26 cellular contexts compared by ENCODE assay signal in genomic region chr21:38838598-38839369, GRCh38. TPM values are rescaled to one million over a fixed set of nuclear protein-coding genes. Genes with fewer than 3 reads are reported as not detected.
DNase-seq lines count a peak whose midpoint lies in the region; ATAC-seq, FAIRE-seq and TF ChIP-seq lines count a peak whose summit lies in the region.
"Had no signal": no experiment of that assay in that cellular context is flagged by ENCODE, and none has a peak within 500 bp of the region (broad histone marks: within the 10 kb centered on the region; RNA-seq: fewer than 3 reads in every experiment).

No MANE protein-coding gene starts in this region.

- H3T11ph ChIP-seq in H9 (ENCODE audit: low read length): no peak overlapping the region

- POLR2A ChIA-PET in K562 (lab: Yijun Ruan, JAX): interaction anchor here (1.1 to 2.2 kb wide), 4 partner anchors 7 to 14 kb away, joined by 3 to 12 read pairs (median 5); no protein-coding TSS in a partner anchor

- H3K4me2 ChIP-seq in K562 (ENCODE audit: insufficient read depth, low read length) (no peak overlapping the region), keratinocyte (ENCODE audit: control insufficient read depth, extremely low read depth, insufficient read depth, low read depth, low read length) (no peak overlapping the region), H9 (ENCODE audit: insufficient read depth, insufficient read length, low read length) (no peak overlapping the region)
- H3K4me2 ChIP-seq: BLaER1 had no signal

- peak overlapping the region; percentile 78 for H3K27ac Mint-ChIP-seq in activated naive CD4-positive, alpha-beta T cell treated with anti-CD3 and anti-CD28 coated beads, Interleukin-2, amount 50 U/mL, for 24 hours
- H3K27ac Mint-ChIP-seq in activated naive CD4-positive, alpha-beta T cell treated with anti-CD3 and anti-CD28 coated beads for 36 hours: no peak overlapping the region
- no peak overlapping the region for H3K27ac Mint-ChIP-seq in type B pancreatic cell
- H3K27ac Mint-ChIP-seq in H9: no peak overlapping the region
- H3K27ac Mint-ChIP-seq: memory B cell; nephron progenitor cell; stimulated activated naive CD8-positive, alpha-beta T cell treated with anti-CD3 and anti-CD28 coated beads, Interleukin-15, Interleukin-2, amounts not matched to agents 100 ng/mL and 50 ng/mL, for 24 hours had no signal

- H2BK5ac ChIP-seq in H9 (ENCODE audit: insufficient read length, low read length): no peak overlapping the region

- H3K4me1 ChIP-seq in K562 (replicated peaks in 1 of 2; ENCODE audit: control insufficient read depth in 2 of 2, insufficient read depth in 2 of 2, low read length in 2 of 2) (peaks cover 8 to 17% of the 10 kb centered on the region in 2 experiments; a peak in 3 of 5 replicates), keratinocyte (ENCODE audit: control insufficient read depth, extremely low read depth, insufficient read depth, low read length) (peaks cover 46% of the 10 kb centered on the region), H9 (ENCODE audit: insufficient read depth, low read length) (no peaks in the 10 kb centered on the region)
- H3K4me1 ChIP-seq: Caco-2, gastrocnemius medialis had no signal

- no peak overlapping the region for H2BK120ac ChIP-seq in H9 (ENCODE audit: low read depth, low read length, poor library complexity, severe bottlenecking)

- H3K36me3 Mint-ChIP-seq in activated naive CD4-positive, alpha-beta T cell treated with anti-CD3 and anti-CD28 coated beads, Interleukin-2, amount 50 U/mL, for 24 hours: no peaks in the 10 kb centered on the region
- no peaks in the 10 kb centered on the region for H3K36me3 Mint-ChIP-seq in activated naive CD4-positive, alpha-beta T cell treated with anti-CD3 and anti-CD28 coated beads for 36 hours (ENCODE audit: low read depth)
- H3K36me3 Mint-ChIP-seq in type B pancreatic cell (no peaks in the 10 kb centered on the region), H9 (ENCODE audit: insufficient read depth in 1 of 3, low read depth in 3 of 3) (no peaks in the 10 kb centered on the region; a peak in 1 of 7 replicates)
- H3K36me3 Mint-ChIP-seq: memory B cell had no signal

- no peak overlapping the region for H4K5ac ChIP-seq in H9 (ENCODE audit: insufficient read length, low read depth, low read length)

- H3K4me1 Mint-ChIP-seq in activated naive CD4-positive, alpha-beta T cell treated with anti-CD3 and anti-CD28 coated beads, Interleukin-2, amount 50 U/mL, for 24 hours: no peaks in the 10 kb centered on the region
- H3K4me1 Mint-ChIP-seq in activated naive CD4-positive, alpha-beta T cell treated with anti-CD3 and anti-CD28 coated beads for 36 hours (ENCODE audit: low read depth): no peaks in the 10 kb centered on the region
- no peaks in the 10 kb centered on the region for H3K4me1 Mint-ChIP-seq in type B pancreatic cell (ENCODE audit: unreplicated experiment)
- H3K4me1 Mint-ChIP-seq in H9: no peaks in the 10 kb centered on the region
- H3K4me1 Mint-ChIP-seq: memory B cell had no signal

- intact Hi-C loops in activated naive CD4-positive, alpha-beta T cell treated with anti-CD3 and anti-CD28 coated beads for 36 hours (cut with micrococcal nuclease): no loop called here
- intact Hi-C loops in K562 (cut with micrococcal nuclease): no loop called here

- TF ChIP-seq CTCF in K562 (IDR thresholded peaks at IDR 0.05 in 2 of 3, conservative IDR thresholded peaks at IDR 0.05 in 1 of 3; ENCODE audit: insufficient read depth in 2 of 3, low read depth in 1 of 3, low read length in 3 of 3): no peak
- TF ChIP-seq CTCF in keratinocyte (optimal IDR thresholded peaks at IDR 0.05 in 1 of 3, IDR thresholded peaks at IDR 0.05 in 1 of 3, conservative IDR thresholded peaks at IDR 0.05 in 1 of 3; ENCODE audit: extremely low read depth in 1 of 3, insufficient read depth in 2 of 3, low read length in 3 of 3): no peak
- TF ChIP-seq CTCF in type B pancreatic cell (conservative IDR thresholded peaks at IDR 0.05): no peak
- no peak for TF ChIP-seq CTCF in H9 (conservative IDR thresholded peaks at IDR 0.05)

- no peak for TF ChIP-seq EP300 in K562 (IDR thresholded peaks at IDR 0.05; ENCODE audit: low read length)

- H2BK15ac ChIP-seq in H9 (ENCODE audit: low read depth, low read length): no peak overlapping the region

- CTCF ChIA-PET in activated naive CD4-positive, alpha-beta T cell treated with anti-CD3 and anti-CD28 coated beads for 36 hours (lab: Charles Lee): no interaction called here
- CTCF ChIA-PET in K562 (lab: Yijun Ruan, JAX; ENCODE audit: low intra/inter-chr PET ratio): no interaction called here

- H3K9ac ChIP-seq in K562 (ENCODE audit: insufficient read depth in 1 of 2, low read depth in 2 of 2, low read length in 2 of 2) (no peak overlapping the region), keratinocyte (ENCODE audit: control insufficient read depth, extremely low read depth, insufficient read depth, low read length) (peak overlapping the region; percentile 43), H9 (ENCODE audit: extremely low read depth, insufficient read length, low read length) (no peak overlapping the region)
- H3K9ac ChIP-seq: BLaER1 had no signal

- H3K27ac ChIP-seq in K562 (ENCODE audit: extremely low read depth, low read depth, low read length) (no peak overlapping the region), keratinocyte (ENCODE audit: control insufficient read depth, insufficient read depth, low read length) (peak overlapping the region; percentile 96), H9 (ENCODE audit: insufficient read length, low read depth, low read length) (no peak overlapping the region)
- H3K27ac ChIP-seq: adrenal gland, BLaER1, gastrocnemius medialis, upper lobe of left lung had no signal

- H3K9me1 ChIP-seq in K562 (ENCODE audit: control insufficient read depth, insufficient read depth, low read length) (no peaks in the 10 kb centered on the region), keratinocyte (ENCODE audit: control insufficient read depth, extremely low read depth, insufficient read depth, low read length) (no peaks in the 10 kb centered on the region)

- in situ Hi-C loops in K562 (cut with MboI): no loop called here

- no peak overlapping the region for H2AK5ac ChIP-seq in H9 (ENCODE audit: insufficient read length, low read length)

- no peak overlapping the region for H3K18ac ChIP-seq in H9 (ENCODE audit: insufficient read length, low read depth, low read length)

- H4K91ac ChIP-seq in H9 (ENCODE audit: insufficient read length, low read depth, low read length): no peak overlapping the region

- H3K23me2 ChIP-seq in H9 (ENCODE audit: insufficient read length, low read depth, low read length, poor library complexity, severe bottlenecking): no peaks in the 10 kb centered on the region

- no peak overlapping the region for H4K8ac ChIP-seq in H9 (replicated peaks; ENCODE audit: insufficient read length, low read depth, low read length)

- no peak overlapping the region for H2BK20ac ChIP-seq in H9 (ENCODE audit: low read depth, low read length, poor library complexity, severe bottlenecking)

- no peak for TF ChIP-seq POLR2A in K562 (conservative IDR thresholded peaks at IDR 0.05)

- no peaks in the 10 kb centered on the region for H3K9me3 ChIP-seq in K562 (replicated peaks; ENCODE audit: control insufficient read depth, insufficient read depth, low read depth, low read length)
- no peaks in the 10 kb centered on the region for H3K9me3 ChIP-seq in keratinocyte (ENCODE audit: control insufficient read depth, low read depth, low read length)
- H3K9me3 ChIP-seq in H9 (ENCODE audit: control insufficient read depth, low read depth, low read length): no peaks in the 10 kb centered on the region
- H3K9me3 ChIP-seq: adrenal gland, Caco-2, gastrocnemius medialis, upper lobe of left lung had no signal

- H3K27me3 Mint-ChIP-seq in activated naive CD4-positive, alpha-beta T cell treated with anti-CD3 and anti-CD28 coated beads, Interleukin-2, amount 50 U/mL, for 24 hours: no peaks in the 10 kb centered on the region
- no peaks in the 10 kb centered on the region for H3K27me3 Mint-ChIP-seq in activated naive CD4-positive, alpha-beta T cell treated with anti-CD3 and anti-CD28 coated beads for 36 hours (ENCODE audit: low read depth)
- H3K27me3 Mint-ChIP-seq in type B pancreatic cell (no peaks in the 10 kb centered on the region), H9 (ENCODE audit: low read depth) (no peaks in the 10 kb centered on the region; the same call in 1 of the 2 replicates)
- H3K27me3 Mint-ChIP-seq: stimulated activated naive CD8-positive, alpha-beta T cell treated with anti-CD3 and anti-CD28 coated beads, Interleukin-15, Interleukin-2, amounts not matched to agents 100 ng/mL and 50 ng/mL, for 24 hours had no signal

- DNase-seq in activated naive CD4-positive, alpha-beta T cell treated with anti-CD3 and anti-CD28 coated beads for 36 hours: no peak
- DNase-seq in K562 (ENCODE audit: extremely low read depth in 1 of 4, low spot score in 3 of 4): no peak
- DNase-seq in keratinocyte (ENCODE audit: low read depth, low spot score): no peak
- peak; percentile 34 for DNase-seq in type B pancreatic cell (ENCODE audit: extremely low spot score, unreplicated experiment)
- no peak for DNase-seq in H9
- DNase-seq in NCI-H748 treated with DMSO at 0.1 percent for 48 hours (lab: John Stamatoyannopoulos, UW): no peak
- DNase-seq: activated CD4-positive, alpha-beta T cell treated with anti-CD3 and anti-CD28 coated beads, Interleukin-2, amount 50 U/mL, for 1 hour; activated CD8-positive, alpha-beta memory T cell treated with anti-CD3 and anti-CD28 coated beads, Interleukin-2, amount 50 U/mL, for 4 hours; activated effector memory CD4-positive, alpha-beta T cell treated with Interleukin-2 at 50 U/mL for 16 hours; adrenal gland; Caco-2; dorsolateral prefrontal cortex; gastrocnemius medialis; kidney; NCI-H1417; NCI-H510A treated with DMSO at 0.1 percent for 48 hours; nephron progenitor cell; small intestine; stimulated activated CD4-positive, alpha-beta T cell treated with anti-CD3 and anti-CD28 coated beads, Interleukin-2, amount 100 ng/mL, for 48 hours; upper lobe of left lung had no signal

- WGBS in K562 (ENCODE audit: insufficient coverage, low coverage, missing lambda C conversion rate): 64% methylated on average over 12 of the region's 12 CpGs
- no CpG with 5 or more reads among the region's 12 CpGs for WGBS in H9 (ENCODE audit: extremely low coverage, insufficient read length, low lambda C conversion rate)

- H3K4me3 ChIP-seq in K562: no peak overlapping the region
- no peak overlapping the region for H3K4me3 ChIP-seq in keratinocyte (ENCODE audit: control insufficient read depth in 2 of 3, extremely low read depth in 1 of 3, insufficient read depth in 2 of 3, low read depth in 1 of 3, low read length in 3 of 3)
- H3K4me3 ChIP-seq: adrenal gland, BLaER1, dorsolateral prefrontal cortex, gastrocnemius medialis, upper lobe of left lung had no signal

- H3K14ac ChIP-seq in H9 (ENCODE audit: insufficient read depth, low read length): no peak overlapping the region

- H3K36me3 ChIP-seq in K562 (ENCODE audit: control insufficient read depth, insufficient read depth, low read length) (no peaks in the 10 kb centered on the region), keratinocyte (ENCODE audit: control insufficient read depth in 2 of 2, extremely low read depth in 1 of 2, insufficient read depth in 2 of 2, low read length in 2 of 2) (no peaks in the 10 kb centered on the region)
- H3K36me3 ChIP-seq: adrenal gland, BLaER1, gastrocnemius medialis, upper lobe of left lung had no signal

- H4K20me1 ChIP-seq in K562 (replicated peaks; ENCODE audit: control insufficient read depth, insufficient read depth, low read length): no peaks in the 10 kb centered on the region
- H4K20me1 ChIP-seq in keratinocyte (ENCODE audit: control insufficient read depth, extremely low read depth, insufficient read depth, low read length): no peaks in the 10 kb centered on the region
- no peaks in the 10 kb centered on the region for H4K20me1 ChIP-seq in H9 (ENCODE audit: control insufficient read depth, insufficient read depth, insufficient read length)
- H4K20me1 ChIP-seq: BLaER1 had no signal

- ATAC-seq in K562: peak; percentile 15; the same call in 1 of the 3 replicates
- no peak for ATAC-seq in GM21423 (IDR thresholded peaks at IDR 0.05; ENCODE audit: unreplicated experiment)
- ATAC-seq: HCT116 had no signal

- no peaks in the 10 kb centered on the region for H3K27me3 ChIP-seq in K562 (ENCODE audit: control insufficient read depth in 2 of 2, insufficient read depth in 2 of 2, low read length in 2 of 2)
- H3K27me3 ChIP-seq in keratinocyte (ENCODE audit: control insufficient read depth, extremely low read depth, insufficient read depth, low read length): no peaks in the 10 kb centered on the region
- H3K27me3 ChIP-seq in H9 (ENCODE audit: insufficient read depth, low read length): no peaks in the 10 kb centered on the region
- H3K27me3 ChIP-seq: adrenal gland, BLaER1, dorsolateral prefrontal cortex, gastrocnemius medialis, upper lobe of left lung had no signal

- H3K4me3 Mint-ChIP-seq in activated naive CD4-positive, alpha-beta T cell treated with anti-CD3 and anti-CD28 coated beads, Interleukin-2, amount 50 U/mL, for 24 hours: no peak overlapping the region
- H3K4me3 Mint-ChIP-seq in activated naive CD4-positive, alpha-beta T cell treated with anti-CD3 and anti-CD28 coated beads for 36 hours: no peak overlapping the region
- no peak overlapping the region for H3K4me3 Mint-ChIP-seq in type B pancreatic cell
- H3K4me3 Mint-ChIP-seq in H9: no peak overlapping the region
- H3K4me3 Mint-ChIP-seq: memory B cell; nephron progenitor cell; stimulated activated naive CD8-positive, alpha-beta T cell treated with anti-CD3 and anti-CD28 coated beads, Interleukin-15, Interleukin-2, amounts not matched to agents 100 ng/mL and 50 ng/mL, for 24 hours had no signal

- FAIRE-seq in K562 (lab: Jason Lieb, UNC): no peak
- FAIRE-seq in keratinocyte (lab: Jason Lieb, UNC): no peak
- FAIRE-seq: kidney, small intestine had no signal

- BruUV-seq in K562 (replicated peaks; lab: Mats Ljungman, UMichigan): no TSS peak

- H3K79me1 ChIP-seq in H9 (ENCODE audit: insufficient read depth, low read depth, low read length, poor library complexity, severe bottlenecking): no peaks in the 10 kb centered on the region

- dilution Hi-C loops in keratinocyte (cut with MboI; ENCODE audit: extremely low pct_ligation_motif_present, low sequenced_read_pairs): no loop called here

- H3K79me2 ChIP-seq in K562 (ENCODE audit: control insufficient read depth, insufficient read depth, low read length) (no peaks in the 10 kb centered on the region), keratinocyte (ENCODE audit: control insufficient read depth, insufficient read depth, low read length) (no peaks in the 10 kb centered on the region), H9 (ENCODE audit: insufficient read depth, low read length) (no peaks in the 10 kb centered on the region)

- no peak overlapping the region for H3K23ac ChIP-seq in H9 (ENCODE audit: insufficient read length, low read depth, low read length)

- no peaks in the 10 kb centered on the region for H3K9me3 Mint-ChIP-seq in activated naive CD4-positive, alpha-beta T cell treated with anti-CD3 and anti-CD28 coated beads, Interleukin-2, amount 50 U/mL, for 24 hours
- H3K9me3 Mint-ChIP-seq in activated naive CD4-positive, alpha-beta T cell treated with anti-CD3 and anti-CD28 coated beads for 36 hours: no peaks in the 10 kb centered on the region
- no peaks in the 10 kb centered on the region for H3K9me3 Mint-ChIP-seq in type B pancreatic cell
- H3K9me3 Mint-ChIP-seq in H9: peaks cover 0 to 5% of the 10 kb centered on the region in 2 experiments; a peak in 3 of 5 replicates
- H3K9me3 Mint-ChIP-seq: memory B cell; stimulated activated naive CD8-positive, alpha-beta T cell treated with anti-CD3 and anti-CD28 coated beads, Interleukin-15, Interleukin-2, amounts not matched to agents 100 ng/mL and 50 ng/mL, for 24 hours had no signal

- H3K4ac ChIP-seq in H9 (ENCODE audit: low read depth, low read length): no peak overlapping the region

- H2AFZ ChIP-seq in K562 (ENCODE audit: low read depth, low read length): peak overlapping the region; percentile 73; the same call in 1 of the 2 replicates
- peak overlapping the region; percentile 0 for H2AFZ ChIP-seq in keratinocyte (ENCODE audit: control insufficient read depth, low read length)
- H2AFZ ChIP-seq in H9 (ENCODE audit: low read length): no peak overlapping the region

- H3K56ac ChIP-seq in H9 (ENCODE audit: insufficient read length, low read depth, low read length): no peak overlapping the region

- TF ChIP-seq RAD21 in K562 (CRISPR knock-in tag; conservative IDR thresholded peaks at IDR 0.05 in 1 of 2, IDR thresholded peaks at IDR 0.05 in 1 of 2): no peak

- H2BK12ac ChIP-seq in H9 (ENCODE audit: insufficient read length, low read depth, low read length): no peak overlapping the region

RNA-seq across cellular contexts. Expression of gene ETS2, which starts 33.1 kb away (rescaled TPM):
- 10 to 100 TPM; 22.4 to 25.6 TPM for total RNA-seq in activated naive CD4-positive, alpha-beta T cell treated with anti-CD3 and anti-CD28 coated beads for 36 hours
- total RNA-seq in K562 (2011; cell fraction: chromatin; rRNA removed; ENCODE audit: low replicate concordance): 11.0 and 16.7 TPM in 2 replicates
- 10.9 and 16.3 TPM in 2 replicates for total RNA-seq in K562 (2011; cell fraction: nucleolus; rRNA removed)
- 9.7 and 11.9 TPM in 2 replicates for total RNA-seq in K562 (2011; cell fraction: nucleoplasm; rRNA removed)
- total RNA-seq in K562 (2014; rRNA removed) (12.2 and 13.1 TPM in 2 replicates), K562 (2014; rRNA removed; fragmentation: Illumina TruSeq; extraction: Trizol) (11.2 and 11.5 TPM in 2 replicates), K562 (2015; rRNA removed; fragmentation: Illumina TruSeq; extraction: Trizol) (14.0 and 15.4 TPM in 2 replicates), K562 (2021) (24.4 and 26.2 TPM in 2 replicates), type B pancreatic cell (ENCODE audit: low replicate concordance) (42.2 and 46.8 TPM in 2 replicates), H9 (2021) (32.7 and 35.3 TPM in 2 replicates)
- polyA plus RNA-seq in K562 (2011; rRNA removed) (8.7 and 10.5 TPM in 2 replicates), K562 (2014; fragmentation: Illumina TruSeq; extraction: Trizol) (17.9 and 24.2 TPM in 2 replicates), K562 (2014; fragmentation: Nextera tagmentation; extraction: Ambion mirVana) (1 to 10 TPM; 1.7 to 2.2 TPM), K562 (2014; rRNA removed) (12.8 and 13.7 TPM in 2 replicates), keratinocyte (58.5 to 61.4 TPM (median 60.3 TPM) in 3 replicates)
- polyA plus RNA-seq in K562 (2011; cell fraction: cytosol; rRNA removed): 5.4 and 6.5 TPM in 2 replicates
- 17.0 and 22.9 TPM in 2 replicates for polyA plus RNA-seq in K562 (2011; cell fraction: nucleus; rRNA removed)
- 12.5 and 19.4 TPM in 2 replicates for polyA plus RNA-seq in K562 (2012)
- polyA minus RNA-seq in K562 (2011; rRNA and poly(A)+ RNA removed): 6.7 and 7.2 TPM in 2 replicates
- 7.4 and 11.6 TPM in 2 replicates for polyA minus RNA-seq in K562 (2011; cell fraction: cytosol; rRNA and poly(A)+ RNA removed)
- 9.2 and 9.9 TPM in 2 replicates for polyA minus RNA-seq in K562 (2011; cell fraction: nucleus; rRNA and poly(A)+ RNA removed)
- 143 TPM for polyA plus RNA-seq in keratinocyte (2011; ENCODE audit: low read depth)
- polyA plus RNA-seq in keratinocyte (2011; cell fraction: cytosol; rRNA removed): 29.1 and 35.4 TPM in 2 replicates
- polyA plus RNA-seq in keratinocyte (2011; cell fraction: nucleus; rRNA removed): 122 and 140 TPM in 2 replicates
- 37.3 and 92.4 TPM in 2 replicates for polyA plus RNA-seq in keratinocyte (2012; ENCODE audit: low replicate concordance)
- polyA minus RNA-seq in keratinocyte: 46.3 to 57.2 TPM (median 49.1 TPM) in 3 replicates
- polyA minus RNA-seq in keratinocyte (2011; cell fraction: cytosol; rRNA and poly(A)+ RNA removed): 34.7 TPM
- 70.5 and 112 TPM in 2 replicates for polyA minus RNA-seq in keratinocyte (2011; cell fraction: nucleus; rRNA and poly(A)+ RNA removed)
